ENCODE assay signal across 16 cellular contexts in the genomic region with DNA sequence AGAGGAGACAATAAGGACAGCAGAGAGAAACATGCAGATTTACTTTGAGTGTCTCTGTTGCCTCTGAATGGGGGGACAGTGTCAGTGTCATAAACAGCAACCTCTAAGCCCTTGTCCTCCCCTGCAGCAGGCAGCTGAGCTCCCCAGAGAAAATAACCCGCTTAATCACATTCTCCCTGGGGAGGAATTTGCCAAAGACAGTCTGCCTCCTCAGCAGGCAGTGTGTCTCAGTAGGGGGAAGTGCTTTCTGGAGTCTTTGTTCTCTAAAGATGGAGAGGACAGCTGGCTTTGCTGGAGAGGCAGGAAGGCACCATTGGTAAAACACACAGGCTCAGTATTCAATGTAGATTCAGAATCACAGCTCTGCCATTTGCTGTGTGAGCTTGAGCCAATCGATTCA. TPM values are rescaled to one million over a fixed set of nuclear protein-coding genes. Genes with fewer than 3 reads are reported as not detected.
DNase-seq lines count a peak whose midpoint lies in the region; ATAC-seq lines count a peak whose summit lies in the region.
"Had no signal": no experiment of that assay in that cellular context is flagged by ENCODE, and none has a peak within 500 bp of the region (broad histone marks: within the 10 kb centered on the region; RNA-seq: fewer than 3 reads in every experiment).

No MANE protein-coding gene starts in this region.

- 29% methylated on average over 2 of the region's 2 CpGs for WGBS in HUES64

- peaks cover 32% of the 10 kb centered on the region for H3K4me1 ChIP-seq in BLaER1
- H3K4me1 ChIP-seq in HUES64 (ENCODE audit: insufficient read depth, low read length) = peaks cover 9% of the 10 kb centered on the region; the same call in 1 of the 2 replicates
- H3K4me1 ChIP-seq: uterus had no signal

- H3K4me3 ChIP-seq in BLaER1 = peak overlapping the region; percentile 12; the same call in 1 of the 2 replicates
- H3K4me3 ChIP-seq in HUES64 (ENCODE audit: low read length) = no peak overlapping the region
- H3K4me3 ChIP-seq: GM12878, sigmoid colon, uterus had no signal

- H3K27ac ChIP-seq in BLaER1 = peak overlapping the region; percentile 77
- H3K27ac ChIP-seq in HUES64 (ENCODE audit: low read depth, low read length) = peak overlapping the region; percentile 21; the same call in 1 of the 2 replicates
- H3K27ac ChIP-seq: sigmoid colon, uterus had no signal

- H3K27me3 ChIP-seq in BLaER1 = no peaks in the 10 kb centered on the region
- H3K27me3 ChIP-seq in HUES64 (ENCODE audit: insufficient read depth, low read length) = no peaks in the 10 kb centered on the region
- H3K27me3 ChIP-seq: uterus had no signal

- peak overlapping the region; percentile 58; the same call in 1 of the 2 replicates for H3K9ac ChIP-seq in BLaER1
- H3K9ac ChIP-seq in HUES64 (ENCODE audit: low read depth, low read length) = no peak overlapping the region

- H3K9me3 ChIP-seq in BLaER1 (no peaks in the 10 kb centered on the region), HUES64 (ENCODE audit: insufficient read depth, low read depth, low read length) (no peaks in the 10 kb centered on the region)
- H3K9me3 ChIP-seq: sigmoid colon, uterus had no signal

- peak; percentile 49 for DNase-seq in NCI-H345 treated with DMSO at 0.1 percent for 48 hours (lab: John Stamatoyannopoulos, UW; ENCODE audit: unreplicated experiment)
- peak; percentile 40 for DNase-seq in iPS-NIHi7 (ENCODE audit: extremely low spot score)
- no peak for DNase-seq in kidney glomerular epithelial cell (lab: John Stamatoyannopoulos, UW)
- no peak for DNase-seq in HPDE6-E6E7 (ENCODE audit: extremely low spot score)
- DNase-seq: activated naive CD4-positive, alpha-beta T cell treated with Interleukin-2 at 50 U/mL for 16 hours; cerebellar nuclear complex; effector CD8-positive, alpha-beta T cell; NCI-H2081 treated with DMSO at 0.1 percent for 48 hours; sigmoid colon; stimulated activated CD4-positive, alpha-beta T cell treated with anti-CD3 and anti-CD28 coated beads, Interleukin-1b, Interleukin-23, amount 100 ng/mL, for 48 hours; uterus had no signal

- ATAC-seq in HG02884 (IDR thresholded peaks at IDR 0.05; ENCODE audit: unreplicated experiment) (no peak), GM19023 (IDR thresholded peaks at IDR 0.05; ENCODE audit: unreplicated experiment) (no peak)
- ATAC-seq: GM12878 had no signal

- H3K4me2 ChIP-seq in BLaER1 = peak overlapping the region; percentile 77

- H3K36me3 ChIP-seq in BLaER1 (no peaks in the 10 kb centered on the region), HUES64 (ENCODE audit: insufficient read depth, low read length) (no peaks in the 10 kb centered on the region)
- H3K36me3 ChIP-seq: sigmoid colon, uterus had no signal

- H4K20me1 ChIP-seq in BLaER1 = no peaks in the 10 kb centered on the region

RNA-seq across cellular contexts. Expression of a gene that starts 16.1 kb away (rescaled TPM):
- not detected for polyA plus RNA-seq in HUES64 (2013, experiment 1 of 2)
- 0.51 TPM for polyA plus RNA-seq in HUES64 (2013, experiment 2 of 2)

Comparison
In these comparisons a context has a peak if more than half of its experiments do, and no peak if none do; other contexts are left out.
1. DNase-seq: peak in NCI-H345 treated with DMSO at 0.1 percent for 48 hours (single experiment) and iPS-NIHi7 (single experiment); none in kidney glomerular epithelial cell (single experiment) and HPDE6-E6E7 (single experiment).